Comparison of ENCODE assay signal across 8 cellular contexts in genomic region chr21:28781602-28782274, GRCh38.
A peak's percentile ranks its signal among the peaks of the same experiment; 100 is the strongest.
DNase-seq lines count a peak whose midpoint lies in the region; ATAC-seq, FAIRE-seq and TF ChIP-seq lines count a peak whose summit lies in the region.

No MANE protein-coding gene starts in this region.

- H3K4me1 ChIP-seq in pancreas, result no peaks in the 10 kb centered on the region

- peak; percentile 41 for DNase-seq in ACHN
- peak; percentile 28 to 29 for DNase-seq in Kasumi-1 (lab: John Stamatoyannopoulos, UW)
- peak; percentile 27 to 39 for DNase-seq in erythroblast (lab: John Stamatoyannopoulos, UW)
- no peak for DNase-seq in GM19238 (ENCODE audit: insufficient read length, low spot score)
- DNase-seq in pancreas, result no peak
- DNase-seq in posterior cingulate gyrus, result no peak
- no peak for DNase-seq in activated CD4-positive, alpha-beta T cell treated with anti-CD3 and anti-CD28 coated beads for 4 hours

- no peaks in the 10 kb centered on the region for H3K36me3 ChIP-seq in pancreas

- H3K27ac ChIP-seq in pancreas, result no peak overlapping the region

- H3K4me3 ChIP-seq in GM12875 (ENCODE audit: low read depth, low read length) (no peak overlapping the region), pancreas (no peak overlapping the region)

- no peak for FAIRE-seq in pancreas (lab: Jason Lieb, UNC)

- TF ChIP-seq POLR2A in erythroblast (IDR thresholded peaks at IDR 0.05; ENCODE audit: low read length), result no peak

- intact Hi-C loops in pancreas (cut with DNase I) (no loop called here), posterior cingulate gyrus (cut with DNase I) (no loop called here)

- TF ChIP-seq CTCF in GM12875 (IDR thresholded peaks at IDR 0.05; ENCODE audit: borderline replicate concordance, insufficient read depth, low read depth, low read length) (peak; percentile 34; the same call in 1 of the 2 replicates), pancreas (IDR thresholded peaks at IDR 0.05) (no peak)

- H3K27me3 ChIP-seq in pancreas, result no peaks in the 10 kb centered on the region

- in situ Hi-C loops in ACHN (cut with HindIII; ENCODE audit: low pct_ligation_motif_present, low pct_unique_long_range_greater_than_20kb, low sequenced_read_pairs), result no loop called here

- no peaks in the 10 kb centered on the region for H3K9me3 ChIP-seq in pancreas

- no peak for ATAC-seq in pancreas

Comparison
In these comparisons a context has a peak if more than half of its experiments do, and no peak if none do; other contexts are left out.
1. DNase-seq: peak in ACHN (single experiment), Kasumi-1 (2 of 2) and erythroblast (2 of 2); none in GM19238 (single experiment), pancreas (0 of 6), posterior cingulate gyrus (0 of 10) and activated CD4-positive, alpha-beta T cell treated with anti-CD3 and anti-CD28 coated beads for 4 hours (0 of 2).